8 cellular contexts compared by ENCODE assay signal in the genomic region with DNA sequence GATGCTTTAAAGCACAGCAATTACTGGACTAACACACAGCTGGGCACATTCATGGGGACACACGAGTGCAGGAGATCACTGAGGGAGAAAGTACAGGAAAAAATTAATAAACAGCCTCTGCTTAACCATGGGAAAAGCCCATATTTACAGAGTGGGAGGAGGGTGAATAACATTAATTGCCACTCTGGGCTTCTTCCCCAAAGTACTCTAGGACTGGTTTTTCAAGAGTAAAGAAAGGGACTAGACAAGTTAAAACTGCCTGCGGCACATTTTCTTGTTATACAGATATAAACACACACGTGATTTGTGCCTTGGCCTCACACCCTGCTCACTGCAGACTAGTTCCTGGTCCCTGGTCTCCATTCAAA.
DNase-seq lines count a peak whose midpoint lies in the region; ATAC-seq, FAIRE-seq and TF ChIP-seq lines count a peak whose summit lies in the region.

No MANE protein-coding gene starts in this region.

- peak overlapping the region; percentile 64 for H3K4me3 Mint-ChIP-seq in activated naive CD4-positive, alpha-beta T cell treated with anti-CD3 and anti-CD28 coated beads, Interleukin-2, amount 10 ng/mL, durations not matched to agents 7 days and 5 days
- H3K4me3 Mint-ChIP-seq in activated CD4-positive, alpha-beta memory T cell treated with anti-CD3 and anti-CD28 coated beads for 36 hours = peak overlapping the region; percentile 3

- H3K9me3 ChIP-seq in uterus (no peaks in the 10 kb centered on the region), right atrium auricular region (no peaks in the 10 kb centered on the region)

- CTCF ChIA-PET in activated naive CD4-positive, alpha-beta T cell treated with anti-CD3 and anti-CD28 coated beads, Interleukin-2, amount 10 ng/mL, durations not matched to agents 7 days and 5 days (lab: Charles Lee) = interaction anchor here (1.5 kb wide), 1 partner anchor 21 kb away, joined by 3 read pairs; no protein-coding TSS in a partner anchor
- CTCF ChIA-PET in activated CD4-positive, alpha-beta memory T cell treated with anti-CD3 and anti-CD28 coated beads for 36 hours (lab: Charles Lee) = interaction anchor here (0.5 to 0.8 kb wide), 2 partner anchors 16 to 91 kb away, joined by 3 read pairs; no protein-coding TSS in a partner anchor

- H3K27ac ChIP-seq in uterus = no peak overlapping the region
- no peak overlapping the region for H3K27ac ChIP-seq in right atrium auricular region

- no peaks in the 10 kb centered on the region for H3K27me3 Mint-ChIP-seq in activated naive CD4-positive, alpha-beta T cell treated with anti-CD3 and anti-CD28 coated beads, Interleukin-2, amount 10 ng/mL, durations not matched to agents 7 days and 5 days
- peaks cover 5% of the 10 kb centered on the region for H3K27me3 Mint-ChIP-seq in activated CD4-positive, alpha-beta memory T cell treated with anti-CD3 and anti-CD28 coated beads for 36 hours

- POLR2A ChIA-PET in activated CD4-positive, alpha-beta memory T cell treated with anti-CD3 and anti-CD28 coated beads for 36 hours (lab: Charles Lee) = interaction anchor here (0.7 kb wide), 1 partner anchor 91 kb away, joined by 3 read pairs; no protein-coding TSS in a partner anchor

- H3K4me1 Mint-ChIP-seq in activated naive CD4-positive, alpha-beta T cell treated with anti-CD3 and anti-CD28 coated beads, Interleukin-2, amount 10 ng/mL, durations not matched to agents 7 days and 5 days = peaks cover 15% of the 10 kb centered on the region
- peaks cover 15% of the 10 kb centered on the region for H3K4me1 Mint-ChIP-seq in activated CD4-positive, alpha-beta memory T cell treated with anti-CD3 and anti-CD28 coated beads for 36 hours (ENCODE audit: low read depth)

- no peak for TF ChIP-seq POLR2A in uterus (IDR thresholded peaks at IDR 0.05)

- no peak for DNase-seq in activated naive CD4-positive, alpha-beta T cell treated with anti-CD3 and anti-CD28 coated beads, Interleukin-2, amount 10 ng/mL, durations not matched to agents 7 days and 5 days
- no peak for DNase-seq in activated naive CD4-positive, alpha-beta T cell treated with anti-CD3 and anti-CD28 coated beads, Interleukin-2, amount 50 U/mL, for 16 hours
- peak; percentile 14 for DNase-seq in activated CD4-positive, alpha-beta memory T cell treated with anti-CD3 and anti-CD28 coated beads for 36 hours
- DNase-seq in renal cortical epithelial cell (ENCODE audit: low read depth) = peak; percentile 54
- no peak for DNase-seq in uterus
- DNase-seq in right atrium auricular region (ENCODE audit: low spot score) = no peak
- no peak for DNase-seq in D721Med (ENCODE audit: insufficient read length, low spot score)

- H3K36me3 Mint-ChIP-seq in activated naive CD4-positive, alpha-beta T cell treated with anti-CD3 and anti-CD28 coated beads, Interleukin-2, amount 10 ng/mL, durations not matched to agents 7 days and 5 days = no peaks in the 10 kb centered on the region
- H3K36me3 Mint-ChIP-seq in activated CD4-positive, alpha-beta memory T cell treated with anti-CD3 and anti-CD28 coated beads for 36 hours = no peaks in the 10 kb centered on the region

- ATAC-seq in HG03280 (IDR thresholded peaks at IDR 0.05; ENCODE audit: unreplicated experiment) = peak; percentile 12

- no peak overlapping the region for H3K4me3 ChIP-seq in uterus
- no peak overlapping the region for H3K4me3 ChIP-seq in right atrium auricular region

- peaks cover 3% of the 10 kb centered on the region for H3K9me3 Mint-ChIP-seq in activated naive CD4-positive, alpha-beta T cell treated with anti-CD3 and anti-CD28 coated beads, Interleukin-2, amount 10 ng/mL, durations not matched to agents 7 days and 5 days
- H3K9me3 Mint-ChIP-seq in activated CD4-positive, alpha-beta memory T cell treated with anti-CD3 and anti-CD28 coated beads for 36 hours = peaks cover 2% of the 10 kb centered on the region

- H3K27me3 ChIP-seq in uterus (no peaks in the 10 kb centered on the region), right atrium auricular region (no peaks in the 10 kb centered on the region)

- H3K4me1 ChIP-seq in uterus = no peaks in the 10 kb centered on the region
- H3K4me1 ChIP-seq in right atrium auricular region = no peaks in the 10 kb centered on the region

- H3K36me3 ChIP-seq in uterus (no peaks in the 10 kb centered on the region), right atrium auricular region (no peaks in the 10 kb centered on the region)

- H3K27ac Mint-ChIP-seq in activated naive CD4-positive, alpha-beta T cell treated with anti-CD3 and anti-CD28 coated beads, Interleukin-2, amount 10 ng/mL, durations not matched to agents 7 days and 5 days = peak overlapping the region; percentile 93
- H3K27ac Mint-ChIP-seq in activated CD4-positive, alpha-beta memory T cell treated with anti-CD3 and anti-CD28 coated beads for 36 hours = peak overlapping the region; percentile 79

- FAIRE-seq in D721Med (lab: Jason Lieb, UNC) = no peak

- TF ChIP-seq CTCF in uterus (IDR thresholded peaks at IDR 0.05) (no peak), right atrium auricular region (IDR thresholded peaks at IDR 0.05) (no peak), D721Med (IDR thresholded peaks at IDR 0.05; ENCODE audit: insufficient read depth, missing control alignments) (no peak)

- intact Hi-C loops in activated CD4-positive, alpha-beta memory T cell treated with anti-CD3 and anti-CD28 coated beads for 36 hours (cut with micrococcal nuclease) = loop anchor here (2.0 kb wide), 2 partner anchors 28 to 70 kb away; no protein-coding TSS in a partner anchor
- intact Hi-C loops in uterus (cut with DNase I; ENCODE audit: low total_unique reads) = no loop called here

Comparison
In these comparisons a context has a peak if more than half of its experiments do, and no peak if none do; other contexts are left out.
1. DNase-seq: peak in activated CD4-positive, alpha-beta memory T cell treated with anti-CD3 and anti-CD28 coated beads for 36 hours (single experiment) and renal cortical epithelial cell (single experiment); none in activated naive CD4-positive, alpha-beta T cell treated with anti-CD3 and anti-CD28 coated beads, Interleukin-2, amount 10 ng/mL, durations not matched to agents 7 days and 5 days (single experiment), activated naive CD4-positive, alpha-beta T cell treated with anti-CD3 and anti-CD28 coated beads, Interleukin-2, amount 50 U/mL, for 16 hours (single experiment), uterus (0 of 2), right atrium auricular region (single experiment) and D721Med (single experiment).